Comparison of ENCODE assay signal across 37 cellular contexts in the genomic region with DNA sequence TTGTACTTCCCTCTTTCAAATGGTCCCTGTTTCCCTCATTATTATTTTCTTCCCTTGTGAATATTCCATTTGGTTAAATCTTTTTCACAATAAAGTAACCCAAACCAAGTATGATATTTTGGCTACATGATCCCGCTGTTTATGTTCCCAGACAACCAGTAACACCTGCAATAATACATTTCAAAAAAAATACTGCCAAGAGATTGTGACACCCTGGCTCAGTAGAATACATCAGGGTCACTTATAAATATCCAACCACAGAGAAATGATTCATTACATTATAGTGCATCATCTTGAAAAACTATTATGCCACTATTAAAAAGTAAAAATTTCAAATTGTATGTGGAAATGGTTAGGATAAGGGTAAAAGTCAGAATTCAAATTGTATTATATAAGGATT.
"Had no signal": no experiment of that assay in that cellular context is flagged by ENCODE, and none has a peak within 500 bp of the region (broad histone marks: within the 10 kb centered on the region; RNA-seq: fewer than 3 reads in every experiment).

No MANE protein-coding gene starts in this region.

- FAIRE-seq: bronchial epithelial cell, TTC549 had no signal

- H3K36me3 Mint-ChIP-seq: activated CD4-positive, alpha-beta memory T cell treated with anti-CD3 and anti-CD28 coated beads for 36 hours; activated naive CD4-positive, alpha-beta T cell treated with anti-CD3 and anti-CD28 coated beads, Interleukin-2, amount 50 U/mL, for 72 hours; activated naive CD8-positive, alpha-beta T cell treated with anti-CD3 and anti-CD28 coated beads for 36 hours; brain had no signal

- ATAC-seq: activated CD8-positive, alpha-beta T cell treated with anti-CD3 and anti-CD28 coated beads for 36 hours; activated naive CD4-positive, alpha-beta T cell treated with anti-CD3 and anti-CD28 coated beads, Interleukin-2, amount 50 U/mL, for 72 hours; activated T-cell treated with anti-CD3 and anti-CD28 coated beads, Interleukin-2, amount 50 U/mL, for 4 hours; activated T-cell treated with anti-CD3 and anti-CD28 coated beads, Interleukin-2, amount 50 U/mL, for 72 hours; activated T-helper 17 cell treated with anti-CD3 and anti-CD28 coated beads, Interleukin-2, amount 50 U/mL, for 72 hours had no signal

- H3K4me3 ChIP-seq: ascending aorta, cardiac muscle cell had no signal

- H3K27me3 ChIP-seq: ascending aorta, cardiac muscle cell had no signal

- H3K27ac ChIP-seq: ascending aorta, cardiac muscle cell, VCaP had no signal

- H3K36me3 ChIP-seq: ascending aorta, cardiac muscle cell had no signal

- H3K9me3 Mint-ChIP-seq: activated B cell treated with CpG ODN at 0.5 μM for 24 hours; activated CD4-positive, alpha-beta memory T cell treated with anti-CD3 and anti-CD28 coated beads for 36 hours; activated CD4-positive, alpha-beta T cell treated with anti-CD3 and anti-CD28 coated beads, Interleukin-2, amount 10 ng/mL, durations not matched to agents 24 days and 14 days; activated CD8-positive, alpha-beta T cell treated with anti-CD3 and anti-CD28 coated beads for 36 hours; activated naive CD4-positive, alpha-beta T cell treated with anti-CD3 and anti-CD28 coated beads for 36 hours; activated naive CD4-positive, alpha-beta T cell treated with anti-CD3 and anti-CD28 coated beads, Interleukin-2, amount 50 U/mL, for 72 hours; activated T-cell treated with anti-CD3 and anti-CD28 coated beads, Interleukin-2, amount 50 U/mL, for 4 hours; activated T-cell treated with anti-CD3 and anti-CD28 coated beads, Interleukin-2, amount 50 U/mL, for 72 hours; activated T-helper 1 cell treated with anti-CD3 and anti-CD28 coated beads, Interleukin-12 subunit alpha, Interleukin-12 subunit beta, Interleukin-2, Interleukin-4 antibody, amounts not matched to agents 30 ng/mL and 10 ng/mL and 1 ng/mL, durations not matched to agents 14 hours and 24 hours and 36 hours; activated T-helper 17 cell treated with anti-CD3 and anti-CD28 coated beads, Interleukin-2, amount 50 U/mL, for 72 hours; brain; central memory CD8-positive, alpha-beta T cell; T-helper 1 cell treated with Interleukin-12 subunit alpha and Interleukin-12 subunit beta and Interleukin-4 antibody, amounts not matched to agents 30 μg/mL and 1 μg/mL, for 36 hours; T-helper 2 cell treated with Interferon-gamma antibody and Interleukin-4, amounts not matched to agents 5 μg/mL and 100 μg/mL, for 36 hours had no signal

- H3K9me3 ChIP-seq: ascending aorta had no signal

- H3K4me1 Mint-ChIP-seq: activated B cell treated with CpG ODN at 0.5 μM for 24 hours; brain; central memory CD8-positive, alpha-beta T cell had no signal

- H3K27ac Mint-ChIP-seq: activated B cell treated with CpG ODN at 0.5 μM for 24 hours; activated CD4-positive, alpha-beta memory T cell treated with anti-CD3 and anti-CD28 coated beads for 36 hours; activated CD4-positive, alpha-beta T cell treated with anti-CD3 and anti-CD28 coated beads, Interleukin-2, amount 10 ng/mL, durations not matched to agents 24 days and 14 days; activated CD8-positive, alpha-beta T cell treated with anti-CD3 and anti-CD28 coated beads for 36 hours; activated naive CD4-positive, alpha-beta T cell treated with anti-CD3 and anti-CD28 coated beads for 36 hours; activated naive CD4-positive, alpha-beta T cell treated with anti-CD3 and anti-CD28 coated beads, Interleukin-2, amount 50 U/mL, for 72 hours; activated naive CD8-positive, alpha-beta T cell treated with anti-CD3 and anti-CD28 coated beads for 36 hours; activated T-cell treated with anti-CD3 and anti-CD28 coated beads, Interleukin-2, amount 50 U/mL, for 72 hours; activated T-helper 1 cell treated with anti-CD3 and anti-CD28 coated beads, Interleukin-12 subunit alpha, Interleukin-12 subunit beta, Interleukin-2, Interleukin-4 antibody, amounts not matched to agents 30 ng/mL and 10 ng/mL and 1 ng/mL, durations not matched to agents 14 hours and 24 hours and 36 hours; activated T-helper 17 cell treated with anti-CD3 and anti-CD28 coated beads, Interleukin-2, amount 50 U/mL, for 72 hours; brain; T-helper 1 cell treated with Interleukin-12 subunit alpha and Interleukin-12 subunit beta and Interleukin-4 antibody, amounts not matched to agents 30 μg/mL and 1 μg/mL, for 36 hours; T-helper 2 cell treated with Interferon-gamma antibody and Interleukin-4, amounts not matched to agents 5 μg/mL and 100 μg/mL, for 36 hours had no signal

- H3K4me3 Mint-ChIP-seq: activated B cell treated with CpG ODN at 0.5 μM for 24 hours; activated CD4-positive, alpha-beta memory T cell treated with anti-CD3 and anti-CD28 coated beads for 36 hours; activated CD4-positive, alpha-beta T cell treated with anti-CD3 and anti-CD28 coated beads, Interleukin-2, amount 10 ng/mL, durations not matched to agents 24 days and 14 days; activated CD8-positive, alpha-beta T cell treated with anti-CD3 and anti-CD28 coated beads for 36 hours; activated naive CD4-positive, alpha-beta T cell treated with anti-CD3 and anti-CD28 coated beads for 36 hours; activated naive CD8-positive, alpha-beta T cell treated with anti-CD3 and anti-CD28 coated beads for 36 hours; activated T-cell treated with anti-CD3 and anti-CD28 coated beads, Interleukin-2, amount 50 U/mL, for 4 hours; activated T-cell treated with anti-CD3 and anti-CD28 coated beads, Interleukin-2, amount 50 U/mL, for 72 hours; activated T-helper 1 cell treated with anti-CD3 and anti-CD28 coated beads, Interleukin-12 subunit alpha, Interleukin-12 subunit beta, Interleukin-2, Interleukin-4 antibody, amounts not matched to agents 30 ng/mL and 10 ng/mL and 1 ng/mL, durations not matched to agents 14 hours and 24 hours and 36 hours; activated T-helper 17 cell treated with anti-CD3 and anti-CD28 coated beads, Interleukin-2, amount 50 U/mL, for 72 hours; brain; central memory CD8-positive, alpha-beta T cell; T-helper 1 cell treated with Interleukin-12 subunit alpha and Interleukin-12 subunit beta and Interleukin-4 antibody, amounts not matched to agents 30 μg/mL and 1 μg/mL, for 36 hours; T-helper 2 cell treated with Interferon-gamma antibody and Interleukin-4, amounts not matched to agents 5 μg/mL and 100 μg/mL, for 36 hours had no signal

- DNase-seq: activated B cell treated with CpG ODN at 0.5 μM for 24 hours; activated CD4-positive, alpha-beta memory T cell treated with anti-CD3 and anti-CD28 coated beads for 36 hours; activated CD4-positive, alpha-beta T cell treated with anti-CD3 and anti-CD28 coated beads for 4 hours; activated CD4-positive, alpha-beta T cell treated with anti-CD3 and anti-CD28 coated beads, Interleukin-2, amount 10 ng/mL, durations not matched to agents 24 days and 14 days; activated CD4-positive, alpha-beta T cell treated with anti-CD3 and anti-CD28 coated beads, Interleukin-2, amount 50 U/mL, for 1 hour; activated CD4-positive, alpha-beta T cell treated with anti-CD3 and anti-CD28 coated beads, Interleukin-2, amount 50 U/mL, for 4 hours; activated CD4-positive, CD25-positive, alpha-beta regulatory T cell treated with anti-CD3 and anti-CD28 coated beads, Interleukin-2, amount 50 U/mL, for 72 hours; activated CD8-positive, alpha-beta memory T cell treated with anti-CD3 and anti-CD28 coated beads, Interleukin-2, amount 50 U/mL, for 4 hours; activated CD8-positive, alpha-beta T cell treated with anti-CD3 and anti-CD28 coated beads for 36 hours; activated effector memory CD4-positive, alpha-beta T cell treated with anti-CD3 and anti-CD28 coated beads, Interleukin-2, amount 50 U/mL, for 16 hours; activated gamma-delta T cell treated with Interleukin-2 at 50 U/mL for 16 hours; activated naive CD4-positive, alpha-beta T cell; activated naive CD4-positive, alpha-beta T cell treated with anti-CD3 and anti-CD28 coated beads for 36 hours; activated naive CD4-positive, alpha-beta T cell treated with anti-CD3 and anti-CD28 coated beads, Interleukin-2, amount 50 U/mL, for 16 hours; activated naive CD8-positive, alpha-beta T cell treated with anti-CD3 and anti-CD28 coated beads for 36 hours; activated T-cell treated with anti-CD3 and anti-CD28 coated beads for 4 hours; activated T-cell treated with anti-CD3 and anti-CD28 coated beads, Interleukin-2, amount 50 U/mL, for 1 hour; activated T-cell treated with anti-CD3 and anti-CD28 coated beads, Interleukin-2, amount 50 U/mL, for 4 hours; activated T-cell treated with anti-CD3 and anti-CD28 coated beads, Interleukin-2, amount 50 U/mL, for 72 hours; amygdala; anterior cingulate cortex; cerebellar nuclear complex; T-helper 1 cell; T-helper 2 cell; T-helper 9 cell had no signal
